In genomic region chrX:49192722-49193328, GRCh38 we compare ENCODE assay signal across 1 cellular context.
TF ChIP-seq lines count a peak whose summit lies in the region.

No MANE protein-coding gene starts in this region.

TF ChIP-seq in SK-N-SH treated with all-trans-retinoic acid at 6 μM for 48 hours, 23 proteins besides CTCF, POLR2A, EP300 and RAD21 (continued from another document):
- no peak for TF ChIP-seq PATZ1 (CRISPR knock-in tag; IDR thresholded peaks at IDR 0.05; ENCODE audit: borderline replicate concordance)
- TF ChIP-seq ZC3H10 (CRISPR knock-in tag; IDR thresholded peaks at IDR 0.05): no peak
- no peak for TF ChIP-seq ZNF565 (CRISPR knock-in tag; conservative IDR thresholded peaks at IDR 0.05; ENCODE audit: low read depth)
- no peak for TF ChIP-seq GLIS3 (CRISPR knock-in tag; IDR thresholded peaks at IDR 0.05)
- no peak for TF ChIP-seq CSDC2 (CRISPR knock-in tag; IDR thresholded peaks at IDR 0.05)
